1 cellular context compared by ENCODE assay signal in genomic region chr15:77599899-77600298, GRCh38.
TF ChIP-seq lines count a peak whose summit lies in the region.

No MANE protein-coding gene starts in this region.

TF ChIP-seq in K562, 482 proteins besides CTCF, POLR2A, EP300 and RAD21 (continued from another document):
- TF ChIP-seq ZNF407 (IDR thresholded peaks at IDR 0.05; ENCODE audit: low read depth) (no peak), SMARCC2 (IDR thresholded peaks at IDR 0.05; ENCODE audit: low read depth) (no peak), CBX3 (IDR thresholded peaks at IDR 0.05; ENCODE audit: borderline replicate concordance in 1 of 2, low read length in 2 of 2) (no peak), CREM (IDR thresholded peaks at IDR 0.05; ENCODE audit: low read depth) (no peak), HMBOX1 (IDR thresholded peaks at IDR 0.05) (peak; percentile 48), ZNF609 (CRISPR knock-in tag; IDR thresholded peaks at IDR 0.05; ENCODE audit: borderline replicate concordance) (no peak), CHD2 (IDR thresholded peaks at IDR 0.05; ENCODE audit: low read depth, low read length) (peak; percentile 75), SP1 (CRISPR knock-in tag; IDR thresholded peaks at IDR 0.05) (no peak), DDX20 (tag; IDR thresholded peaks at IDR 0.05; ENCODE audit: low read depth) (no peak), PHF21A (IDR thresholded peaks at IDR 0.05; ENCODE audit: borderline replicate concordance, low read depth) (peak; percentile 93; the same call in 1 of the 2 replicates), ASH1L (IDR thresholded peaks at IDR 0.05; ENCODE audit: borderline replicate concordance, low read depth, partially characterized antibody) (peak; percentile 80), SRSF1 (IDR thresholded peaks at IDR 0.05; ENCODE audit: low read depth, low read length) (no peak), BHLHE40 (IDR thresholded peaks at IDR 0.05; ENCODE audit: low read length) (no peak), GTF2A2 (tag; IDR thresholded peaks at IDR 0.05) (no peak), YY1 (IDR thresholded peaks at IDR 0.05; ENCODE audit: borderline replicate concordance in 1 of 3, control insufficient read depth in 1 of 3, extremely low read depth in 1 of 3, insufficient read depth in 3 of 3, insufficient read length in 1 of 3, insufficient replicate concordance in 2 of 3, low read depth in 1 of 3, low read length in 2 of 3) (peak in 1 of 3 experiments; percentile 79), ZNF639 (CRISPR knock-in tag; conservative IDR thresholded peaks at IDR 0.05 in 1 of 2, IDR thresholded peaks at IDR 0.05 in 1 of 2) (no peak), ZNF384 (IDR thresholded peaks at IDR 0.05; ENCODE audit: low read depth, low read length) (no peak), NFYB (IDR thresholded peaks at IDR 0.05; ENCODE audit: extremely low read depth, insufficient read length) (peak; percentile 92), NFRKB (IDR thresholded peaks at IDR 0.05; ENCODE audit: low read depth) (peak; percentile 66; the same call in 1 of the 2 replicates)
